In the genomic region with DNA sequence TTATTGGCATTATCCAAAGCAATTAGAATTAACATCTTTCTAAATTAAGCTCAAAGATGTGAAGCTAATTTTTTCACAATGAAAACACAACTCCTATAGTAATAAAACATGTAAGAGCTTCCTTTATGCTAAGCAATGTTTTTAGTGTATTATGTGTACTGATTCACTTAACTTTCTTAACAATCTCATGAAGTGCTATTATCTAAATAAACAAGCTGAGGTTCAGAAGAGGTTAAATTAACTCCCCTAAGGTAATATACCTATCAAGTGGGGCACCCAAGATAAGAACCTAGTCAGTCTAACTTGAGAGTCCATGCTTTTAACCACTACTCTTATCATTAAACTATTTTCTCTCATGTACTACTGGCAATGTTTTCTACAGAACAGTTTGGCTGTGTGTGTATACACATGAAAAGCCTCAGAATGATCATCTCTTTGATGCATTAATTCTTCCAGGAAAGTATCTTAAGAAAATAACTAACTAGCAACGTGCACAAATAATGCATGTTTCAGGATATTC, we compare ENCODE assay signal across 14 cellular contexts.
"Had no signal": no experiment of that assay in that cellular context is flagged by ENCODE, and none has a peak within 500 bp of the region (broad histone marks: within the 10 kb centered on the region; RNA-seq: fewer than 3 reads in every experiment).

No MANE protein-coding gene starts in this region.

- H3K27me3 Mint-ChIP-seq: activated naive CD4-positive, alpha-beta T cell treated with anti-CD3 and anti-CD28 coated beads, Interleukin-2, amount 10 ng/mL, durations not matched to agents 7 days and 5 days had no signal

- H3K9me3 ChIP-seq: mucosa of descending colon, right atrium auricular region, thyroid gland had no signal

- H3K4me3 Mint-ChIP-seq: activated naive CD4-positive, alpha-beta T cell treated with anti-CD3 and anti-CD28 coated beads, Interleukin-2, amount 10 ng/mL, durations not matched to agents 7 days and 5 days; natural killer cell had no signal

- FAIRE-seq: urothelium cell line had no signal

- H3K27ac ChIP-seq: brain microvascular endothelial cell, right atrium auricular region, skin epidermis, thyroid gland had no signal

- H3K36me3 Mint-ChIP-seq: natural killer cell had no signal

- H3K4me3 ChIP-seq: mucosa of descending colon, right atrium auricular region, skin epidermis, thyroid gland had no signal

- H3K9me3 Mint-ChIP-seq: activated naive CD4-positive, alpha-beta T cell treated with anti-CD3 and anti-CD28 coated beads, Interleukin-2, amount 10 ng/mL, durations not matched to agents 7 days and 5 days; natural killer cell had no signal

- H3K27me3 ChIP-seq: brain microvascular endothelial cell, right atrium auricular region, thyroid gland had no signal

- ATAC-seq: natural killer cell had no signal

- DNase-seq: activated CD4-positive, alpha-beta T cell treated with anti-CD3 and anti-CD28 coated beads for 1 hour; activated naive CD4-positive, alpha-beta T cell treated with anti-CD3 and anti-CD28 coated beads, Interleukin-2, amount 10 ng/mL, durations not matched to agents 7 days and 5 days; amygdala; brain microvascular endothelial cell; cerebellar nuclear complex; erythroblast; mucosa of descending colon; natural killer cell; nucleus accumbens; T-helper 9 cell; thyroid gland had no signal

- H3K4me1 ChIP-seq: right atrium auricular region had no signal
